Comparison of ENCODE assay signal across 8 cellular contexts in genomic region chr5:179906795-179907569, GRCh38. TPM values are rescaled to one million over a fixed set of nuclear protein-coding genes. Genes with fewer than 3 reads are reported as not detected.
A peak's percentile ranks its signal among the peaks of the same experiment; 100 is the strongest.
DNase-seq lines count a peak whose midpoint lies in the region; ATAC-seq and TF ChIP-seq lines count a peak whose summit lies in the region.

No MANE protein-coding gene starts in this region.

- H3K4me3 Mint-ChIP-seq in glutamatergic neuron (ENCODE audit: unreplicated experiment), result peak overlapping the region; percentile 86

- WGBS in trophoblast cell (ENCODE audit: extremely low coverage, insufficient coverage, insufficient read length), result no CpG with 5 or more reads among the region's 54 CpGs

- H3K9ac ChIP-seq in trophoblast cell (ENCODE audit: low read length), result peak overlapping the region; percentile 68

- peak overlapping the region; percentile 32 for H4K12ac ChIP-seq in trophoblast cell (ENCODE audit: low read depth, low read length)

- H3K4me1 ChIP-seq in trophoblast cell (ENCODE audit: control insufficient read depth in 1 of 2, insufficient read depth in 2 of 2, low read length in 2 of 2), result peaks cover 5 to 7% of the 10 kb centered on the region in 2 experiments

- peaks cover 2% of the 10 kb centered on the region for H3K9me3 ChIP-seq in trophoblast cell (ENCODE audit: insufficient read depth, low read depth, low read length)

- H2BK120ac ChIP-seq in trophoblast cell (ENCODE audit: insufficient read depth, low read length, poor library complexity), result no peak overlapping the region

- H2BK12ac ChIP-seq in trophoblast cell (ENCODE audit: low read length), result no peak overlapping the region

- peak overlapping the region; percentile 66 for H2AFZ ChIP-seq in trophoblast cell (ENCODE audit: insufficient read depth, low read length, poor library complexity)

- peak overlapping the region; percentile 67 for H3K14ac ChIP-seq in trophoblast cell (ENCODE audit: low read length)

- peak overlapping the region; percentile 80 for H3K4me2 ChIP-seq in trophoblast cell (ENCODE audit: low read length)

- no peak overlapping the region for H3K27ac ChIP-seq in trophoblast cell (ENCODE audit: low read depth, low read length)

- no peak overlapping the region for H3K23ac ChIP-seq in trophoblast cell (ENCODE audit: low read length)

- peak overlapping the region; percentile 45 for H3K4ac ChIP-seq in trophoblast cell (ENCODE audit: low read depth, low read length)

- no peak for TF ChIP-seq CTCF in glutamatergic neuron (IDR thresholded peaks at IDR 0.05; ENCODE audit: partially characterized antibody, unreplicated experiment)
- TF ChIP-seq CTCF in GM20000 (IDR thresholded peaks at IDR 0.05; ENCODE audit: extremely low read depth, missing control alignments), result no peak

- peaks cover 9% of the 10 kb centered on the region for H3K27me3 Mint-ChIP-seq in glutamatergic neuron (ENCODE audit: unreplicated experiment)

- peaks cover 4% of the 10 kb centered on the region for H3K36me3 Mint-ChIP-seq in glutamatergic neuron (ENCODE audit: unreplicated experiment)

- no peaks in the 10 kb centered on the region for H3K27me3 ChIP-seq in trophoblast cell (ENCODE audit: insufficient read depth, low read length)

- H2BK5ac ChIP-seq in trophoblast cell (ENCODE audit: low read depth, low read length, poor library complexity), result no peak overlapping the region

- DNase-seq in AG08396 (ENCODE audit: low spot score) (peak; percentile 40), LoVo (ENCODE audit: low spot score) (peak; percentile 28), glutamatergic neuron (peak; percentile 61), trophoblast cell (no peak), NCI-H1436 (lab: John Stamatoyannopoulos, UW) (no peak), GM20000 (ENCODE audit: low spot score) (no peak)
- peak; percentile 9 for DNase-seq in activated effector memory CD4-positive, alpha-beta T cell treated with Interleukin-2 at 50 U/mL for 16 hours

- peak overlapping the region; percentile 25 for H4K91ac ChIP-seq in trophoblast cell (ENCODE audit: low read depth, low read length)

- no peak overlapping the region for H3K27ac Mint-ChIP-seq in glutamatergic neuron (ENCODE audit: unreplicated experiment)

- H3K9me3 Mint-ChIP-seq in glutamatergic neuron (ENCODE audit: unreplicated experiment), result peaks cover 6% of the 10 kb centered on the region

- peak overlapping the region; percentile 71 for H4K8ac ChIP-seq in trophoblast cell (ENCODE audit: low read depth, low read length)

- ATAC-seq in GM19455 (IDR thresholded peaks at IDR 0.05; ENCODE audit: unreplicated experiment), result peak; percentile 33

- peaks cover 8% of the 10 kb centered on the region for H3K4me1 Mint-ChIP-seq in glutamatergic neuron (ENCODE audit: low read depth, unreplicated experiment)

- peak overlapping the region; percentile 76 for H2AK5ac ChIP-seq in trophoblast cell (ENCODE audit: low read length)

- peak overlapping the region; percentile 16 for H3K18ac ChIP-seq in trophoblast cell (ENCODE audit: low read length)

- H3K79me1 ChIP-seq in trophoblast cell (ENCODE audit: low read length), result peaks cover 4% of the 10 kb centered on the region

- H3K36me3 ChIP-seq in trophoblast cell (ENCODE audit: control insufficient read depth in 1 of 2, insufficient read depth in 2 of 2, low read length in 2 of 2), result peaks cover 29 to 30% of the 10 kb centered on the region in 2 experiments

- H3K4me3 ChIP-seq in trophoblast cell (ENCODE audit: low read depth, low read length), result peak overlapping the region; percentile 95

- H3K79me2 ChIP-seq in trophoblast cell (ENCODE audit: control insufficient read depth, insufficient read depth, low read length, poor library complexity), result peaks cover 6% of the 10 kb centered on the region

RNA-seq across cellular contexts. Expression of gene TBC1D9B, which starts 0.7 kb away (rescaled TPM):
- 81.8 TPM for total RNA-seq in glutamatergic neuron (ENCODE audit: unreplicated experiment)
- 47.8 and 49.1 TPM in 2 replicates for polyA plus RNA-seq in trophoblast cell (2013)

RNA-seq across cellular contexts. Expression of gene MRNIP, which starts 48.4 kb away (rescaled TPM):
- 60.2 TPM for total RNA-seq in glutamatergic neuron (ENCODE audit: unreplicated experiment)
- 11.5 and 11.6 TPM in 2 replicates for polyA plus RNA-seq in trophoblast cell (2013)

Comparison
In these comparisons a context has a peak if more than half of its experiments do, and no peak if none do; other contexts are left out.
1. DNase-seq: peak in AG08396 (single experiment), LoVo (single experiment), activated effector memory CD4-positive, alpha-beta T cell treated with Interleukin-2 at 50 U/mL for 16 hours (single experiment) and glutamatergic neuron (single experiment); none in trophoblast cell (0 of 2), NCI-H1436 (single experiment) and GM20000 (single experiment).